Comparison of ENCODE assay signal across 15 cellular contexts in genomic region chr2:45678791-45679348, GRCh38. TPM values are rescaled to one million over a fixed set of nuclear protein-coding genes. Genes with fewer than 3 reads are reported as not detected.
DNase-seq lines count a peak whose midpoint lies in the region; TF ChIP-seq lines count a peak whose summit lies in the region.
"Had no signal": no experiment of that assay in that cellular context is flagged by ENCODE, and none has a peak within 500 bp of the region (broad histone marks: within the 10 kb centered on the region; RNA-seq: fewer than 3 reads in every experiment).

No MANE protein-coding gene starts in this region.

- no peaks in the 10 kb centered on the region for H3K36me3 ChIP-seq in OCI-LY7 (ENCODE audit: insufficient read depth, low read length)
- H3K36me3 ChIP-seq: BE2C had no signal

- no peak for TF ChIP-seq CTCF in OCI-LY7 (conservative IDR thresholded peaks at IDR 0.05; ENCODE audit: low read length)
- no peak for TF ChIP-seq CTCF in osteocyte (IDR thresholded peaks at IDR 0.05)

- POLR2A ChIA-PET in OCI-LY7 (lab: Charles Lee) = no interaction called here

- no peak overlapping the region for H3K4me3 Mint-ChIP-seq in osteocyte (ENCODE audit: unreplicated experiment)
- H3K4me3 Mint-ChIP-seq: CD4-positive, alpha-beta memory T cell; H9 had no signal

- H3K4me1 ChIP-seq in OCI-LY7 (ENCODE audit: insufficient read depth, low read length, poor library complexity, severe bottlenecking) = no peaks in the 10 kb centered on the region

- H3K4me2 ChIP-seq in OCI-LY7 (ENCODE audit: low read length) = no peak overlapping the region

- H4K20me1 ChIP-seq in OCI-LY7 (ENCODE audit: insufficient read depth, low read length) = no peaks in the 10 kb centered on the region

- no peak for DNase-seq in OCI-LY7 (ENCODE audit: low spot score)
- DNase-seq in caudate nucleus (lab: John Stamatoyannopoulos, UW) = no peak
- DNase-seq in substantia nigra (lab: John Stamatoyannopoulos, UW) = peak in 1 of 49 donors; percentile 4
- DNase-seq in NCI-H2029 treated with DMSO at 0.1 percent for 48 hours (lab: John Stamatoyannopoulos, UW) = no peak
- DNase-seq in osteocyte (ENCODE audit: extremely low spot score, unreplicated experiment) = no peak
- no peak for DNase-seq in Ammon's horn (ENCODE audit: low spot score)
- no peak for DNase-seq in NCI-H187 (lab: John Stamatoyannopoulos, UW)
- DNase-seq: BE2C; CD4-positive, alpha-beta memory T cell; DMS79; GOT3; H9 had no signal

- no peak overlapping the region for H3K27ac Mint-ChIP-seq in osteocyte (ENCODE audit: unreplicated experiment)
- H3K27ac Mint-ChIP-seq: CD4-positive, alpha-beta memory T cell; H9 had no signal

- no peaks in the 10 kb centered on the region for H3K9me2 ChIP-seq in OCI-LY7 (ENCODE audit: insufficient read depth, low read length)

- no peak overlapping the region for H3K4me3 ChIP-seq in OCI-LY7 (ENCODE audit: low read depth, low read length, poor library complexity, severe bottlenecking)
- H3K4me3 ChIP-seq: GM12878 had no signal

- H3K27me3 ChIP-seq in layer of hippocampus (ENCODE audit: control insufficient read depth, insufficient read depth, low read length) = no peaks in the 10 kb centered on the region
- H3K27me3 ChIP-seq: BE2C had no signal

- intact Hi-C loops in OCI-LY7 (cut with micrococcal nuclease; ENCODE audit: unreplicated experiment) = no loop called here

- no peaks in the 10 kb centered on the region for H3K27me3 Mint-ChIP-seq in osteocyte (ENCODE audit: unreplicated experiment)
- H3K27me3 Mint-ChIP-seq: CD4-positive, alpha-beta memory T cell had no signal

- H3K27ac ChIP-seq in OCI-LY7 (ENCODE audit: low read depth, low read length, poor library complexity, severe bottlenecking) (no peak overlapping the region), caudate nucleus (ENCODE audit: low read depth, low read length) (peak overlapping the region; percentile 68), layer of hippocampus (ENCODE audit: low read depth, low read length) (peak overlapping the region; percentile 84), substantia nigra (ENCODE audit: low read depth, low read length, poor library complexity, severe bottlenecking) (peak overlapping the region; percentile 66)
- H3K27ac ChIP-seq: C4-2B had no signal

- no peaks in the 10 kb centered on the region for H3K79me2 ChIP-seq in OCI-LY7 (ENCODE audit: insufficient read depth, low read depth, low read length)

- no peaks in the 10 kb centered on the region for H3K9me3 Mint-ChIP-seq in osteocyte (ENCODE audit: unreplicated experiment)
- H3K9me3 Mint-ChIP-seq: H9 had no signal

- CTCF ChIA-PET in OCI-LY7 (lab: Charles Lee; ENCODE audit: unreplicated experiment) = no interaction called here

- H3K9me3 ChIP-seq in OCI-LY7 (ENCODE audit: low read length) = no peaks in the 10 kb centered on the region
- H3K9me3 ChIP-seq: BE2C had no signal

- H3K36me3 Mint-ChIP-seq in osteocyte (ENCODE audit: unreplicated experiment) = no peaks in the 10 kb centered on the region
- H3K36me3 Mint-ChIP-seq: CD4-positive, alpha-beta memory T cell had no signal

- peaks cover 6% of the 10 kb centered on the region for H3K4me1 Mint-ChIP-seq in osteocyte (ENCODE audit: unreplicated experiment)

- TSS peak; percentile 6 for BruUV-seq in OCI-LY7 (replicated peaks; lab: Mats Ljungman, UMichigan)

- no peak overlapping the region for H2AFZ ChIP-seq in OCI-LY7 (ENCODE audit: low read length)

RNA-seq across cellular contexts. Expression of gene PRKCE, which starts 27.4 kb away (rescaled TPM):
- total RNA-seq in OCI-LY7 (2014; rRNA removed; shearing (Covaris generic)) = 13.6 and 17.0 TPM in 2 replicates
- total RNA-seq in OCI-LY7 (2022) (42.1 and 50.2 TPM in 2 replicates), osteocyte (10.4 and 13.8 TPM in 2 replicates)
